19 cellular contexts compared by ENCODE assay signal in genomic region chr6:164827537-164827936, GRCh38.
DNase-seq lines count a peak whose midpoint lies in the region; ATAC-seq lines count a peak whose summit lies in the region.
"Had no signal": no experiment of that assay in that cellular context is flagged by ENCODE, and none has a peak within 500 bp of the region (broad histone marks: within the 10 kb centered on the region; RNA-seq: fewer than 3 reads in every experiment).

No MANE protein-coding gene starts in this region.

- DNase-seq in NCI-H510A treated with DMSO at 0.1 percent for 48 hours (lab: John Stamatoyannopoulos, UW) = peak; percentile 18
- DNase-seq in NCI-H510A (lab: John Stamatoyannopoulos, UW) = no peak
- peak; percentile 70 to 78 for DNase-seq in NCI-H2081 (lab: John Stamatoyannopoulos, UW)
- DNase-seq in astrocyte of the hippocampus (ENCODE audit: low read depth, low spot score) = peak; percentile 8
- DNase-seq in posterior cingulate gyrus = no peak
- DNase-seq: activated CD4-positive, alpha-beta T cell treated with anti-CD3 and anti-CD28 coated beads for 1 hour; activated T-cell treated with anti-CD3 and anti-CD28 coated beads, Interleukin-2, amount 50 U/mL, for 1 hour; glutamatergic neuron; GM23248; kidney glomerular epithelial cell; NCI-H187; NCI-H524; right cardiac atrium; Right ventricle myocardium superior; stimulated activated naive CD8-positive, alpha-beta T cell treated with anti-CD3 and anti-CD28 coated beads, Interleukin-15, amount 100 ng/mL, for 72 hours; tibial artery had no signal

- intact Hi-C loops in posterior cingulate gyrus (cut with DNase I) = loop anchor here (10.0 kb wide), 1 partner anchor 133 kb away; no protein-coding TSS in a partner anchor

- no peak for ATAC-seq in GM21737 (IDR thresholded peaks at IDR 0.05; ENCODE audit: unreplicated experiment)
- ATAC-seq in GM19395 (IDR thresholded peaks at IDR 0.05; ENCODE audit: unreplicated experiment) = no peak
- ATAC-seq in GM19023 (IDR thresholded peaks at IDR 0.05; ENCODE audit: unreplicated experiment) = no peak
- ATAC-seq: right cardiac atrium; stimulated activated naive CD8-positive, alpha-beta T cell treated with anti-CD3 and anti-CD28 coated beads, Interleukin-15, amount 100 ng/mL, for 72 hours had no signal

Comparison
In these comparisons a context has a peak if more than half of its experiments do, and no peak if none do; other contexts are left out.
1. DNase-seq: peak in NCI-H510A treated with DMSO at 0.1 percent for 48 hours (single experiment), NCI-H2081 (2 of 2) and astrocyte of the hippocampus (single experiment); none in NCI-H510A (single experiment) and posterior cingulate gyrus (0 of 10).